15 cellular contexts compared by ENCODE assay signal in genomic region chrX:115268421-115268820, GRCh38. TPM values are rescaled to one million over a fixed set of nuclear protein-coding genes. Genes with fewer than 3 reads are reported as not detected.
DNase-seq lines count a peak whose midpoint lies in the region; ATAC-seq, FAIRE-seq and TF ChIP-seq lines count a peak whose summit lies in the region.
"Had no signal": no experiment of that assay in that cellular context is flagged by ENCODE, and none has a peak within 500 bp of the region (broad histone marks: within the 10 kb centered on the region; RNA-seq: fewer than 3 reads in every experiment).

No MANE protein-coding gene starts in this region.

- no peak overlapping the region for H3K23ac ChIP-seq in IMR-90 (ENCODE audit: low read depth, low read length)

- CTCF ChIA-PET in IMR-90 (lab: Yijun Ruan, JAX) = no interaction called here

- H3K56ac ChIP-seq in IMR-90 (ENCODE audit: extremely low read depth, insufficient read depth, low read length) = no peak overlapping the region

- H3K18ac ChIP-seq in IMR-90 (ENCODE audit: low read depth, low read length) = no peak overlapping the region

- no peak for TF ChIP-seq RAD21 in IMR-90 (IDR thresholded peaks at IDR 0.05; ENCODE audit: low read length)

- no peak overlapping the region for H4K8ac ChIP-seq in IMR-90 (ENCODE audit: low read depth in 2 of 2, low read length in 2 of 2)

- H4K20me1 ChIP-seq in IMR-90 (ENCODE audit: insufficient read depth, low read length) = no peaks in the 10 kb centered on the region

- H3K4me2 ChIP-seq in IMR-90 (ENCODE audit: low read depth, low read length) = no peak overlapping the region

- TF ChIP-seq CTCF in IMR-90 (conservative IDR thresholded peaks at IDR 0.05; ENCODE audit: low read depth, low read length) = peak; percentile 31; the same call in 1 of the 2 replicates
- peak; percentile 51 for TF ChIP-seq CTCF in choroid plexus epithelial cell (conservative IDR thresholded peaks at IDR 0.05; ENCODE audit: low read depth, low read length)
- TF ChIP-seq CTCF in neural crest cell (conservative IDR thresholded peaks at IDR 0.05) = peak; percentile 58

- no peak overlapping the region for H2BK120ac ChIP-seq in IMR-90 (ENCODE audit: low read depth, low read length)

- in situ Hi-C loops in IMR-90 (cut with MboI; ENCODE audit: low sequenced_read_pairs) = no loop called here

- H3K4me3 ChIP-seq in IMR-90 (ENCODE audit: insufficient read depth, low read depth, low read length) = no peak overlapping the region
- no peak overlapping the region for H3K4me3 ChIP-seq in choroid plexus epithelial cell (ENCODE audit: low read depth, low read length)

- H2BK15ac ChIP-seq in IMR-90 (ENCODE audit: low read depth, low read length) = no peak overlapping the region

- DNase-seq in DMS53 (lab: John Stamatoyannopoulos, UW) (peak; percentile 52), DMS53 treated with DMSO at 0.1 percent for 48 hours (lab: John Stamatoyannopoulos, UW; ENCODE audit: unreplicated experiment) (no peak), IMR-90 (peak; percentile 1), choroid plexus epithelial cell (ENCODE audit: low read depth) (peak; percentile 24), neural crest cell (ENCODE audit: low read depth, low spot score) (no peak), H54 (ENCODE audit: insufficient read length, low spot score) (no peak)
- DNase-seq in activated CD8-positive, alpha-beta memory T cell treated with anti-CD3 and anti-CD28 coated beads, Interleukin-2, amount 50 U/mL, for 4 hours = no peak
- DNase-seq in activated naive CD4-positive, alpha-beta T cell treated with Interleukin-2 at 50 U/mL for 16 hours = no peak
- DNase-seq: activated T-cell treated with anti-CD3 and anti-CD28 coated beads, Interleukin-2, amount 50 U/mL, for 1 hour; NCI-H1105; stimulated activated CD4-positive, alpha-beta T cell treated with anti-CD3 and anti-CD28 coated beads, Interleukin-15, amount 100 ng/mL, for 24 hours; substantia nigra; SW 1271 had no signal

- peaks cover 2% of the 10 kb centered on the region for H3K9me3 Mint-ChIP-seq in neural crest cell
- H3K9me3 Mint-ChIP-seq: memory B cell had no signal

- ATAC-seq in IMR-90 (ENCODE audit: low read depth) = no peak

- no peak overlapping the region for H4K91ac ChIP-seq in IMR-90 (ENCODE audit: insufficient read depth, low read depth, low read length)

- no TSS peak for BruUV-seq in IMR-90 (replicated peaks; lab: Mats Ljungman, UMichigan)

- H3K36me3 ChIP-seq in IMR-90 (ENCODE audit: control insufficient read depth, insufficient read depth, low read length) = no peaks in the 10 kb centered on the region

- no peak overlapping the region for H3K27ac Mint-ChIP-seq in neural crest cell (ENCODE audit: unreplicated experiment)
- H3K27ac Mint-ChIP-seq: memory B cell had no signal

- intact Hi-C loops in IMR-90 (cut with micrococcal nuclease) = no loop called here

- no peak overlapping the region for H2BK20ac ChIP-seq in IMR-90 (ENCODE audit: low read depth, low read length)

- dilution Hi-C loops in IMR-90 (cut with HindIII; ENCODE audit: low sequenced_read_pairs, unreplicated experiment) = no loop called here

- no peak for FAIRE-seq in H54 (lab: Jason Lieb, UNC)
- FAIRE-seq: A204.1 had no signal

- H3K9me1 ChIP-seq in IMR-90 (ENCODE audit: insufficient read depth, low read length) = no peaks in the 10 kb centered on the region

- H3K4me3 Mint-ChIP-seq in neural crest cell = no peak overlapping the region
- H3K4me3 Mint-ChIP-seq: memory B cell had no signal

- H4K5ac ChIP-seq in IMR-90 (ENCODE audit: low read depth, low read length) = no peak overlapping the region

- H3K4ac ChIP-seq in IMR-90 (ENCODE audit: low read depth, low read length) = no peak overlapping the region

- no peak for TF ChIP-seq POLR2A in IMR-90 (IDR thresholded peaks at IDR 0.05; ENCODE audit: low read depth, low read length)
- TF ChIP-seq POLR2A in H54 (IDR thresholded peaks at IDR 0.05; ENCODE audit: low read depth, low read length) = no peak

- H3K27me3 Mint-ChIP-seq in neural crest cell (ENCODE audit: low read depth) = no peaks in the 10 kb centered on the region
- H3K27me3 Mint-ChIP-seq: memory B cell had no signal

- H3K9me3 ChIP-seq in IMR-90 (ENCODE audit: control insufficient read depth, insufficient read depth, low read length) = no peaks in the 10 kb centered on the region

- H3K4me1 ChIP-seq in IMR-90 (ENCODE audit: control insufficient read depth, insufficient read depth, low read length) = no peaks in the 10 kb centered on the region

- no peak overlapping the region for H2AK5ac ChIP-seq in IMR-90 (ENCODE audit: low read depth, low read length)

- no peak overlapping the region for H3K27ac ChIP-seq in IMR-90 (ENCODE audit: insufficient read depth, low read length)

- H2AFZ ChIP-seq in IMR-90 (replicated peaks; ENCODE audit: low read length, poor library complexity) = no peak overlapping the region

- POLR2A ChIA-PET in IMR-90 (lab: Charles Lee; ENCODE audit: unreplicated experiment) = no interaction called here

- no peak overlapping the region for H2BK5ac ChIP-seq in IMR-90 (ENCODE audit: low read depth, low read length, poor library complexity, severe bottlenecking)

- H2AK9ac ChIP-seq in IMR-90 (replicated peaks; ENCODE audit: low read depth, low read length, poor library complexity) = no peak overlapping the region

- 29 to 100% methylated on average over 1 of the region's 3 CpGs for WGBS in IMR-90 (ENCODE audit: extremely low coverage in 2 of 2, insufficient read length in 1 of 2), 2 experiments

- H3K36me3 Mint-ChIP-seq in neural crest cell (ENCODE audit: low read depth) = no peaks in the 10 kb centered on the region
- H3K36me3 Mint-ChIP-seq: memory B cell had no signal

- no peak overlapping the region for H3K14ac ChIP-seq in IMR-90 (replicated peaks; ENCODE audit: low read depth, low read length)

- no peak overlapping the region for H3K9ac ChIP-seq in IMR-90 (ENCODE audit: low read depth, low read length)

- peaks cover 6% of the 10 kb centered on the region for H3K27me3 ChIP-seq in IMR-90 (ENCODE audit: control insufficient read depth, insufficient read depth, low read length)

- no peaks in the 10 kb centered on the region for H3K79me1 ChIP-seq in IMR-90 (ENCODE audit: low read depth in 1 of 2, low read length in 2 of 2)

- H3K4me1 Mint-ChIP-seq in neural crest cell = peaks cover 4% of the 10 kb centered on the region
- H3K4me1 Mint-ChIP-seq: memory B cell had no signal

TF ChIP-seq in IMR-90, 13 proteins besides CTCF, POLR2A, EP300 and RAD21:
- TF ChIP-seq BHLHE40 (IDR thresholded peaks at IDR 0.05; ENCODE audit: low read depth, low read length) (no peak), NFE2L2 (IDR thresholded peaks at IDR 0.05; ENCODE audit: low read depth, low read length) (no peak), SMC3 (IDR thresholded peaks at IDR 0.05; ENCODE audit: low read depth, low read length) (no peak), MAZ (IDR thresholded peaks at IDR 0.05; ENCODE audit: borderline replicate concordance, low read depth, low read length) (no peak), RFX5 (IDR thresholded peaks at IDR 0.05; ENCODE audit: low read depth, low read length) (no peak), FOS (IDR thresholded peaks at IDR 0.05; ENCODE audit: low read depth, low read length) (no peak), RCOR1 (IDR thresholded peaks at IDR 0.05; ENCODE audit: insufficient replicate concordance, low read length) (no peak), MAFK (IDR thresholded peaks at IDR 0.05; ENCODE audit: low read depth, low read length) (no peak), CHD1 (IDR thresholded peaks at IDR 0.05; ENCODE audit: low read depth, low read length) (no peak), MXI1 (IDR thresholded peaks at IDR 0.05; ENCODE audit: borderline replicate concordance, low read depth, low read length) (no peak), CEBPB (IDR thresholded peaks at IDR 0.05; ENCODE audit: low read depth, low read length) (no peak)
- TF ChIP-seq, protein P1, sequence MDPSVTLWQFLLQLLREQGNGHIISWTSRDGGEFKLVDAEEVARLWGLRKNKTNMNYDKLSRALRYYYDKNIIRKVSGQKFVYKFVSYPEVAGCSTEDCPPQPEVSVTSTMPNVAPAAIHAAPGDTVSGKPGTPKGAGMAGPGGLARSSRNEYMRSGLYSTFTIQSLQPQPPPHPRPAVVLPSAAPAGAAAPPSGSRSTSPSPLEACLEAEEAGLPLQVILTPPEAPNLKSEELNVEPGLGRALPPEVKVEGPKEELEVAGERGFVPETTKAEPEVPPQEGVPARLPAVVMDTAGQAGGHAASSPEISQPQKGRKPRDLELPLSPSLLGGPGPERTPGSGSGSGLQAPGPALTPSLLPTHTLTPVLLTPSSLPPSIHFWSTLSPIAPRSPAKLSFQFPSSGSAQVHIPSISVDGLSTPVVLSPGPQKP (IDR thresholded peaks at IDR 0.05; ENCODE audit: borderline replicate concordance, low read depth, low read length) = no peak
- TF ChIP-seq, protein P2, sequence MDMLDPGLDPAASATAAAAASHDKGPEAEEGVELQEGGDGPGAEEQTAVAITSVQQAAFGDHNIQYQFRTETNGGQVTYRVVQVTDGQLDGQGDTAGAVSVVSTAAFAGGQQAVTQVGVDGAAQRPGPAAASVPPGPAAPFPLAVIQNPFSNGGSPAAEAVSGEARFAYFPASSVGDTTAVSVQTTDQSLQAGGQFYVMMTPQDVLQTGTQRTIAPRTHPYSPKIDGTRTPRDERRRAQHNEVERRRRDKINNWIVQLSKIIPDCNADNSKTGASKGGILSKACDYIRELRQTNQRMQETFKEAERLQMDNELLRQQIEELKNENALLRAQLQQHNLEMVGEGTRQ (IDR thresholded peaks at IDR 0.05; ENCODE audit: low read depth, low read length) = no peak

RNA-seq across cellular contexts. Expression of gene LUZP4, which starts 21.1 kb away (rescaled TPM):
- total RNA-seq in IMR-90 (2012; rRNA removed) = not detected in 2 replicates
- not detected in 2 replicates for polyA plus RNA-seq in IMR-90 (2012; rRNA removed)
- not detected in 2 replicates for polyA plus RNA-seq in IMR-90 (2012; cell fraction: cytosol; rRNA removed)
- polyA plus RNA-seq in IMR-90 (2012; cell fraction: nucleus; rRNA removed; ENCODE audit: low replicate concordance) = not detected in 2 replicates
- total RNA-seq in neural crest cell = not detected in 2 replicates

RNA-seq across cellular contexts. Expression of gene LRCH2, which starts 34.5 kb away (rescaled TPM):
- total RNA-seq in IMR-90 (2012; rRNA removed) = 4.3 and 8.1 TPM in 2 replicates
- polyA plus RNA-seq in IMR-90 (2012; rRNA removed) = 1.8 and 2.6 TPM in 2 replicates
- polyA plus RNA-seq in IMR-90 (2012; cell fraction: cytosol; rRNA removed) = 0.32 TPM in 2 replicates
- 0.27 and 2.4 TPM in 2 replicates for polyA plus RNA-seq in IMR-90 (2012; cell fraction: nucleus; rRNA removed; ENCODE audit: low replicate concordance)
- total RNA-seq in neural crest cell = 16.3 and 16.4 TPM in 2 replicates

Comparison
In these comparisons a context has a peak if more than half of its experiments do, and no peak if none do; other contexts are left out.
1. DNase-seq: peak in DMS53 (single experiment), IMR-90 (single experiment) and choroid plexus epithelial cell (single experiment); none in DMS53 treated with DMSO at 0.1 percent for 48 hours (single experiment), neural crest cell (single experiment), H54 (single experiment), activated CD8-positive, alpha-beta memory T cell treated with anti-CD3 and anti-CD28 coated beads, Interleukin-2, amount 50 U/mL, for 4 hours (single experiment) and activated naive CD4-positive, alpha-beta T cell treated with Interleukin-2 at 50 U/mL for 16 hours (single experiment).
2. Peak in every context shown above with its lines, with median percentiles within 50 percentile points of each other: CTCF ChIP-seq.